ENCODE assay signal across 8 cellular contexts in the genomic region with DNA sequence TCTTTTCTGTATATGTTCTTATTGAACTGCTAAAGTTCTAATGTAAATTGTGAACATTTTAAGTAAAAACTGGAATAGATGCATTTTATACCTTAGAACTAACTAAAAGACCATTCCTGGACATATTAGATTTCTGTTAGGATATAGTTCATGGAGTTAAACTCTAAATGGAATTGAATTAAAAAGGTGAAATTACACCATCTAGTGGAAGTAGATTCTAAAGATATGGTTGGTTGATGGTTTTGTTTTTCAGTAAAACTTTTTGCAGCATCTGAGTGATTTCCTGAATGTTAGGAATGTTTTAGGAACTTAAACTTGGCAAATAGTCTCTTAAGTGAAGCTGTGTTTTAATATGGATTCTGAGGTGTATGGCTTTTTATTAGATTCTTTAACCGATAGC.
DNase-seq lines count a peak whose midpoint lies in the region; ATAC-seq and TF ChIP-seq lines count a peak whose summit lies in the region.
"Had no signal": no experiment of that assay in that cellular context is flagged by ENCODE, and none has a peak within 500 bp of the region (broad histone marks: within the 10 kb centered on the region; RNA-seq: fewer than 3 reads in every experiment).

No MANE protein-coding gene starts in this region.

- H3K36me3 ChIP-seq in PC-9 (ENCODE audit: low read depth) (peaks cover under 1% of the 10 kb centered on the region; the same call in 1 of the 2 replicates), brain microvascular endothelial cell (replicated peaks) (peaks cover 2% of the 10 kb centered on the region)

- no peaks in the 10 kb centered on the region for H3K4me1 ChIP-seq in PC-9 (replicated peaks; ENCODE audit: insufficient read depth)

- BruUV-seq in PC-9 (replicated peaks; lab: Mats Ljungman, UMichigan), result no TSS peak

- no peak overlapping the region for H2AFZ ChIP-seq in PC-9

- TF ChIP-seq CTCF in GM13976 (IDR thresholded peaks at IDR 0.05; ENCODE audit: borderline replicate concordance, control extremely low read depth, extremely low read depth, insufficient read depth, missing control alignments) (no peak), PC-9 (conservative IDR thresholded peaks at IDR 0.05) (peak; percentile 59), epithelial cell of proximal tubule (conservative IDR thresholded peaks at IDR 0.05; ENCODE audit: low read depth, low read length) (no peak), brain microvascular endothelial cell (IDR thresholded peaks at IDR 0.05; ENCODE audit: low read depth, low read length, missing control alignments) (no peak)

- no peaks in the 10 kb centered on the region; the same call in 1 of the 2 replicates for H4K20me1 ChIP-seq in PC-9 (ENCODE audit: insufficient read depth)

- no peaks in the 10 kb centered on the region for H3K9me2 ChIP-seq in PC-9 (ENCODE audit: insufficient read depth)

- H3K27me3 ChIP-seq in PC-9 (ENCODE audit: insufficient read depth, low read depth) (no peaks in the 10 kb centered on the region), brain microvascular endothelial cell (replicated peaks) (no peaks in the 10 kb centered on the region)

- no peaks in the 10 kb centered on the region for H3K79me2 ChIP-seq in PC-9 (ENCODE audit: low read depth)

- H3K4me3 ChIP-seq in PC-9 (no peak overlapping the region), epithelial cell of proximal tubule (ENCODE audit: low read depth, low read length) (no peak overlapping the region), brain microvascular endothelial cell (ENCODE audit: low read depth, low read length) (no peak overlapping the region)

- no peaks in the 10 kb centered on the region for H3K9me3 ChIP-seq in PC-9 (ENCODE audit: insufficient read depth, low read depth)

- H3K4me2 ChIP-seq in PC-9, result no peak overlapping the region

- intact Hi-C loops in PC-9 (cut with micrococcal nuclease; ENCODE audit: unreplicated experiment), result loop anchor here (2.0 to 10.0 kb wide), 4 partner anchors 456 to 848 kb away; no protein-coding TSS in a partner anchor

- ATAC-seq in GM19328 (IDR thresholded peaks at IDR 0.05; ENCODE audit: unreplicated experiment) (no peak), GM21528 (IDR thresholded peaks at IDR 0.05; ENCODE audit: low FRiP score, unreplicated experiment) (no peak)

- H3K27ac ChIP-seq in PC-9, result no peak overlapping the region
- H3K27ac ChIP-seq in brain microvascular endothelial cell, result no peak overlapping the region

- DNase-seq in GM13976 (ENCODE audit: low spot score) (peak; percentile 15), PC-9 (no peak), epithelial cell of proximal tubule (ENCODE audit: low read depth) (peak; percentile 26), renal cortical epithelial cell (ENCODE audit: low read depth) (peak; percentile 64), brain microvascular endothelial cell (no peak)
- DNase-seq: activated naive CD8-positive, alpha-beta T cell treated with anti-CD3 and anti-CD28 coated beads, Interleukin-2, amount 10 ng/mL, durations not matched to agents 7 days and 5 days had no signal

- POLR2A ChIA-PET in PC-9 (lab: Charles Lee; ENCODE audit: unreplicated experiment), result no interaction called here

- CTCF ChIA-PET in PC-9 (lab: Charles Lee), result interaction anchor here (0.5 to 0.6 kb wide), 2 partner anchors 12 to 553 kb away, joined by 3 read pairs; no protein-coding TSS in a partner anchor

- H3F3A ChIP-seq in PC-9 (ENCODE audit: insufficient read depth, low read depth), result peaks cover 20% of the 10 kb centered on the region; the same call in 1 of the 2 replicates

- in situ Hi-C loops in GM13976 (cut with MboI; ENCODE audit: low sequenced_read_pairs, unreplicated experiment) (no loop called here), brain microvascular endothelial cell (cut with HindIII; ENCODE audit: low pct_ligation_motif_present, low sequenced_read_pairs) (no loop called here)

Comparison
In these comparisons a context has a peak if more than half of its experiments do, and no peak if none do; other contexts are left out.
1. DNase-seq: peak in GM13976 (single experiment), epithelial cell of proximal tubule (single experiment) and renal cortical epithelial cell (single experiment); none in PC-9 (0 of 2) and brain microvascular endothelial cell (single experiment).